7 cellular contexts compared by ENCODE assay signal in genomic region chr4:119067670-119068360, GRCh38.
DNase-seq lines count a peak whose midpoint lies in the region; ATAC-seq and TF ChIP-seq lines count a peak whose summit lies in the region.
"Not testable (repeated sequence)": the region's sequence is repeated elsewhere in the genome, so short reads cannot be mapped to it uniquely, and the experiment has no call there.

No MANE protein-coding gene starts in this region.

- H3K79me2 ChIP-seq in Loucy (ENCODE audit: insufficient read depth, low read length), result not testable (repeated sequence)

- intact Hi-C loops in mucosa of descending colon (cut with DNase I, micrococcal nuclease), result not testable (repeated sequence)

- peak; percentile 32 for ATAC-seq in mucosa of descending colon

- WGBS in iPS DF 6.9 (ENCODE audit: insufficient coverage, insufficient read length), result no CpG with 5 or more reads among the region's 17 CpGs

- not testable (repeated sequence) for H3K9me2 ChIP-seq in Loucy (replicated peaks; ENCODE audit: low read depth, low read length)

- peaks cover 27% of the 10 kb centered on the region for H3K4me1 ChIP-seq in Loucy (ENCODE audit: insufficient read depth, low read length, poor library complexity, severe bottlenecking)
- H3K4me1 ChIP-seq in SJCRH30; iPS DF 6.9 (ENCODE audit: control insufficient read depth, insufficient read depth, low read length); mucosa of descending colon (ENCODE audit: low read depth); rectal smooth muscle tissue (ENCODE audit: control insufficient read depth, insufficient read depth, low read length): not testable (repeated sequence)

- not testable (repeated sequence) for TF ChIP-seq CTCF in Loucy (conservative IDR thresholded peaks at IDR 0.05; ENCODE audit: low read length); epithelial cell of esophagus (IDR thresholded peaks at IDR 0.05; ENCODE audit: insufficient read depth, low read depth, low read length, missing control alignments); mucosa of descending colon (IDR thresholded peaks at IDR 0.05)

- H3F3A ChIP-seq in Loucy (ENCODE audit: low read depth), result not testable (repeated sequence)

- H3K9me3 ChIP-seq in Loucy (ENCODE audit: insufficient read depth, low read depth, low read length); SJCRH30 (replicated peaks); iPS DF 6.9 (ENCODE audit: control insufficient read depth, insufficient read depth, low read length); mucosa of descending colon: not testable (repeated sequence)

- H4K20me1 ChIP-seq in Loucy (ENCODE audit: insufficient read depth, low read length, poor library complexity, severe bottlenecking), result not testable (repeated sequence)

- peak overlapping the region; percentile 24 for H3K9ac ChIP-seq in Loucy (ENCODE audit: low read depth, low read length, poor library complexity, severe bottlenecking)
- not testable (repeated sequence) for H3K9ac ChIP-seq in rectal smooth muscle tissue (ENCODE audit: low read length)

- not testable (repeated sequence) for H3K36me3 ChIP-seq in Loucy (ENCODE audit: insufficient read depth, low read length); SJCRH30; iPS DF 6.9 (ENCODE audit: control insufficient read depth, insufficient read depth, low read length); mucosa of descending colon (ENCODE audit: low read depth); rectal smooth muscle tissue (ENCODE audit: control insufficient read depth, insufficient read depth, low read length)

- not testable (repeated sequence) for H3K27me3 ChIP-seq in Loucy (ENCODE audit: insufficient read depth, low read length, poor library complexity, severe bottlenecking); SJCRH30; iPS DF 6.9 (ENCODE audit: control insufficient read depth, insufficient read depth, low read length); rectal smooth muscle tissue (ENCODE audit: control insufficient read depth, insufficient read depth, low read length)

- H2AFZ ChIP-seq in Loucy (ENCODE audit: low read length), result not testable (repeated sequence)

- DNase-seq in ELF-1 (ENCODE audit: low read depth, low spot score) (peak; percentile 58), epithelial cell of esophagus (ENCODE audit: low read depth) (peak; percentile 34), mucosa of descending colon (peak in 2 of 3 donors; percentile 66 to 68)
- not testable (repeated sequence) for DNase-seq in SJCRH30; iPS DF 6.9 (ENCODE audit: low read depth, low spot score)

- peak overlapping the region; percentile 66 for H3K4me2 ChIP-seq in Loucy (ENCODE audit: low read depth, low read length, poor library complexity, severe bottlenecking)

- H3K4me3 ChIP-seq in Loucy (ENCODE audit: low read length, poor library complexity, severe bottlenecking) (peak overlapping the region; percentile 49), SJCRH30 (peak overlapping the region; percentile 48), iPS DF 6.9 (ENCODE audit: low read length) (peak overlapping the region; percentile 48; the same call in 1 of the 2 replicates)
- H3K4me3 ChIP-seq in epithelial cell of esophagus (ENCODE audit: low read length); mucosa of descending colon; rectal smooth muscle tissue (ENCODE audit: low read length): not testable (repeated sequence)

- not testable (repeated sequence) for H3K27ac ChIP-seq in SJCRH30; iPS DF 6.9 (ENCODE audit: low read length)
- peak overlapping the region; percentile 21 for H3K27ac ChIP-seq in rectal smooth muscle tissue (ENCODE audit: low read depth, low read length)
